8 cellular contexts compared by ENCODE assay signal in genomic region chr4:163544407-163545038, GRCh38. TPM values are rescaled to one million over a fixed set of nuclear protein-coding genes. Genes with fewer than 3 reads are reported as not detected.
DNase-seq lines count a peak whose midpoint lies in the region; ATAC-seq and TF ChIP-seq lines count a peak whose summit lies in the region.

No MANE protein-coding gene starts in this region.

- no peak overlapping the region for H3K4me3 ChIP-seq in WERI-Rb-1 (ENCODE audit: low read depth, low read length)
- H3K4me3 ChIP-seq in right lobe of liver: peak overlapping the region in 1 of 3 donors; percentile 12

- H3K27ac Mint-ChIP-seq in central memory CD8-positive, alpha-beta T cell (ENCODE audit: low read depth): no peak overlapping the region

- intact Hi-C loops in Right ventricle myocardium inferior (cut with DNase I): loop anchor here (2.0 to 10.0 kb wide), 2 partner anchors 380 to 1046 kb away; partner anchors contain the start of gene NAF1
- intact Hi-C loops in cardiac septum (cut with DNase I): loop anchor here (10.0 kb wide), 1 partner anchor 1050 kb away; no protein-coding TSS in a partner anchor
- intact Hi-C loops in right lobe of liver (cut with DNase I): loop anchor here in 1 of 2 donors (10.0 kb wide), 1 partner anchor 60 kb away; no protein-coding TSS in a partner anchor

- peak; percentile 94 for TF ChIP-seq CTCF in WERI-Rb-1 (IDR thresholded peaks at IDR 0.05; ENCODE audit: low read depth, low read length)
- peak; percentile 59 to 96 (median 93) for TF ChIP-seq CTCF in right lobe of liver (IDR thresholded peaks at IDR 0.05)

- no peak for TF ChIP-seq POLR2A in right lobe of liver (IDR thresholded peaks at IDR 0.05)

- ATAC-seq in Right ventricle myocardium inferior (peak; percentile 73), HG02678 (IDR thresholded peaks at IDR 0.05; ENCODE audit: unreplicated experiment) (peak; percentile 90), right lobe of liver (peak; percentile 90 to 93 (median 92))
- ATAC-seq in central memory CD8-positive, alpha-beta T cell (replicated peaks; ENCODE audit: extremely low read depth, poor library complexity, severe bottlenecking): peak; percentile 79

- no peak overlapping the region for H3K4me3 Mint-ChIP-seq in central memory CD8-positive, alpha-beta T cell

- H3K9me3 Mint-ChIP-seq in central memory CD8-positive, alpha-beta T cell: no peaks in the 10 kb centered on the region

- no peak for DNase-seq in Right ventricle myocardium inferior (ENCODE audit: missing footprints)
- DNase-seq in cardiac septum (ENCODE audit: low spot score): no peak
- peak; percentile 55 for DNase-seq in NCI-H1092 (lab: John Stamatoyannopoulos, UW)
- peak; percentile 77 for DNase-seq in WERI-Rb-1
- peak in 1 of 2 donors; percentile 25 for DNase-seq in central memory CD8-positive, alpha-beta T cell (ENCODE audit: low spot score in 2 of 2)
- peak; percentile 53 to 67 (median 59) for DNase-seq in right lobe of liver
- DNase-seq in stimulated activated CD4-positive, alpha-beta T cell treated with anti-CD3 and anti-CD28 coated beads, TNF-alpha, amount 100 ng/mL, for 48 hours (ENCODE audit: low read depth in 3 of 3): peak; percentile 11 to 42 (median 29)

- no peaks in the 10 kb centered on the region for H3K27me3 ChIP-seq in WERI-Rb-1 (ENCODE audit: insufficient read depth, low read depth, severe bottlenecking)
- no peaks in the 10 kb centered on the region for H3K27me3 ChIP-seq in right lobe of liver

- H3K27me3 Mint-ChIP-seq in central memory CD8-positive, alpha-beta T cell: no peaks in the 10 kb centered on the region

- H3K36me3 ChIP-seq in WERI-Rb-1: no peaks in the 10 kb centered on the region
- H3K36me3 ChIP-seq in right lobe of liver: no peaks in the 10 kb centered on the region

- no peaks in the 10 kb centered on the region for H3K4me1 Mint-ChIP-seq in central memory CD8-positive, alpha-beta T cell

- 1% methylated on average over 12 of the region's 12 CpGs for WGBS in right lobe of liver (ENCODE audit: insufficient coverage, low coverage, low lambda C conversion rate, missing lambda C conversion rate)

- H3K9me3 ChIP-seq in WERI-Rb-1 (ENCODE audit: severe bottlenecking) (no peaks in the 10 kb centered on the region), right lobe of liver (no peaks in the 10 kb centered on the region)

- peaks cover 2% of the 10 kb centered on the region for H3K36me3 Mint-ChIP-seq in central memory CD8-positive, alpha-beta T cell (ENCODE audit: insufficient read depth)

- H3K4me1 ChIP-seq in right lobe of liver: no peaks in the 10 kb centered on the region

- H3K27ac ChIP-seq in WERI-Rb-1 (no peak overlapping the region), right lobe of liver (no peak overlapping the region)

RNA-seq across cellular contexts. Expression of gene TMA16, which starts 50.0 kb away (rescaled TPM):
- total RNA-seq in Right ventricle myocardium inferior (9.6 TPM), cardiac septum (12.3 TPM), right lobe of liver (10 to 100 TPM in 5 of 6 experiments, 1 to 10 TPM in 1; 6.0 to 27.0 (median 11.9) TPM)

Comparison
In these comparisons a context has a peak if more than half of its experiments do, and no peak if none do; other contexts are left out.
1. DNase-seq: peak in NCI-H1092 (single experiment), WERI-Rb-1 (single experiment), right lobe of liver (3 of 3) and stimulated activated CD4-positive, alpha-beta T cell treated with anti-CD3 and anti-CD28 coated beads, TNF-alpha, amount 100 ng/mL, for 48 hours (3 of 3); none in Right ventricle myocardium inferior (single experiment) and cardiac septum (single experiment).
2. Peak in every context shown above with its lines, with median percentiles within 50 percentile points of each other: ATAC-seq.